In the genomic region with DNA sequence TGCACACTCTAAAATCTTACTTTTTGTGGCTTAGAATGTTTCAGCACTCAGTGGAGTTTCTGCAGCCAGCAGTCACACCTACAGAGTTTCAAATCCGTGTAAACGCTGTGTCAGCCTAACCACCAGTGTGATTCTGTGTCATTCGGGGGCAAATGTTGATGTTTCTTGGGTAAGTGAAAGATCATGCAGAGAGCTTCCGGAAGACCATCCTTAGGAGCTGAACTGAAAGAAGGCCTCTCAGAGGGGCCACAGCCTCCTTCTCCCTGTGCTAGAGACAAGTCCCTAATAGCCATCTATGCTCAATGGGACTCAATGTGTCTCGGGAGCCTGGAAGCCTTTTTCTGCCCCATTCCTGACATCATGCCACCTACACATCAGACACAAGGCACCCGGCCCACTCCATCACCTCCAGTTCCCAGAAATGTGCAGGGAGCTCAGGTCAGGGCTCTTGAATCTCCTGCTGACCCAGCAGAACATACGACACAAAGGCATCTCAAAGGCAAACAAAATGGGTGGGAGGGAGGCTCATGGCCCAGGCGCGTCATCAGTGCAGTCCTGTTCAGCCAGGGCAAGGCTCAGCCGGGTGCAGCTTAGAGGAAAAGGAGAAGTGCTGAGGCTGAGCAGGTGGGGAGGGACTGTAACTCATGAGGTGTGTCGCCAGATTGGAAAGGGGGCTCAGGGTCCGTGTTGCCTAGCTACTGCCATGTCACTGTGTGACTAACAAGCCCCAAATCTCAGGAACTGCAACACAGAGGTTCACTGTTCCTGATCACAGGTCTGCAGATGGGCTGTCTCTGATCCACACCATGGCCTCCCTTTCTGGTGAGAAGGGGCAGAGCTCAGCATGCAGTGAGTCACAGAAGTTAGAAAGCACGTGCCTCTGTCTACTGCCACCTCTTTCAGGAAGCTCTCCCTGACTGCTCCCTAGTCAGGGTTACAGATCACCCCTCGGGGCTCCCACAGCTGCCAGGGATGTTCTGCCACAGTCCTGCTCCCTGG, we compare ENCODE assay signal across 8 cellular contexts.
A peak's percentile ranks its signal among the peaks of the same experiment; 100 is the strongest.
DNase-seq lines count a peak whose midpoint lies in the region; ATAC-seq and TF ChIP-seq lines count a peak whose summit lies in the region.

No MANE protein-coding gene starts in this region.

- H3K4me3 Mint-ChIP-seq in nephron = no peak overlapping the region

- peaks cover 3% of the 10 kb centered on the region for H3K27me3 Mint-ChIP-seq in nephron (ENCODE audit: low read depth)

- H3K9me3 ChIP-seq in adrenal gland (replicated peaks in 1 of 3) = no peaks in the 10 kb centered on the region

- no peaks in the 10 kb centered on the region for H3K27me3 ChIP-seq in adrenal gland

- no peak for TF ChIP-seq POLR2A in adrenal gland (IDR thresholded peaks at IDR 0.05)

- H3K27ac ChIP-seq in adrenal gland = no peak overlapping the region

- peaks cover 6% of the 10 kb centered on the region for H3K36me3 Mint-ChIP-seq in nephron (ENCODE audit: low read depth)

- peaks cover 37% of the 10 kb centered on the region for H3K4me1 Mint-ChIP-seq in nephron

- intact Hi-C loops in adrenal gland (cut with DNase I) = no loop called here

- H3K36me3 ChIP-seq in adrenal gland (replicated peaks in 1 of 2) = no peaks in the 10 kb centered on the region

- peak overlapping the region; percentile 18 for H3K4me3 ChIP-seq in GM12865 (ENCODE audit: low read depth, low read length)
- no peak overlapping the region for H3K4me3 ChIP-seq in adrenal gland

- no peak for TF ChIP-seq CTCF in GM12865 (IDR thresholded peaks at IDR 0.05; ENCODE audit: insufficient read depth, low read depth, low read length, missing control alignments)
- TF ChIP-seq CTCF in nephron (IDR thresholded peaks at IDR 0.05; ENCODE audit: unreplicated experiment in 3 of 3) = no peak
- no peak for TF ChIP-seq CTCF in adrenal gland (IDR thresholded peaks at IDR 0.05)

- H3K4me1 ChIP-seq in adrenal gland (replicated peaks in 1 of 2) = peaks cover 15% of the 10 kb centered on the region in 2 donors

- no peaks in the 10 kb centered on the region for H3K9me3 Mint-ChIP-seq in nephron

- ATAC-seq in GM21390 (IDR thresholded peaks at IDR 0.05; ENCODE audit: unreplicated experiment) = peak; percentile 86
- ATAC-seq in HG03571 (IDR thresholded peaks at IDR 0.05; ENCODE audit: unreplicated experiment) = peak; percentile 80

- peak overlapping the region; percentile 41 to 71 (median 43) for H3K27ac Mint-ChIP-seq in nephron

- DNase-seq in GM12865 (ENCODE audit: low read depth) (peak; percentile 93), adrenal gland (no peak), globus pallidus (ENCODE audit: low spot score) (no peak)
- peak; percentile 26 for DNase-seq in activated CD8-positive, alpha-beta memory T cell treated with anti-CD3 and anti-CD28 coated beads, Interleukin-2, amount 50 U/mL, for 4 hours
- DNase-seq in central memory CD4-positive, alpha-beta T cell = no peak

- WGBS in adrenal gland, 4 donors = 66 to 76% (median 71%) methylated on average over 14 of the region's 14 CpGs

Comparison
In these comparisons a context has a peak if more than half of its experiments do, and no peak if none do; other contexts are left out.
1. DNase-seq: peak in GM12865 (single experiment) and activated CD8-positive, alpha-beta memory T cell treated with anti-CD3 and anti-CD28 coated beads, Interleukin-2, amount 50 U/mL, for 4 hours (single experiment); none in central memory CD4-positive, alpha-beta T cell (single experiment), adrenal gland (0 of 7) and globus pallidus (single experiment).